In genomic region chr19:35609881-35610353, GRCh38 we compare ENCODE assay signal across 13 cellular contexts. TPM values are rescaled to one million over a fixed set of nuclear protein-coding genes. Genes with fewer than 3 reads are reported as not detected.
A peak's percentile ranks its signal among the peaks of the same experiment; 100 is the strongest.
DNase-seq lines count a peak whose midpoint lies in the region; ATAC-seq and TF ChIP-seq lines count a peak whose summit lies in the region.
"Had no signal": no experiment of that assay in that cellular context is flagged by ENCODE, and none has a peak within 500 bp of the region (broad histone marks: within the 10 kb centered on the region; RNA-seq: fewer than 3 reads in every experiment).

No MANE protein-coding gene starts in this region.

- peaks cover 2 to 9% (median 4%) of the 10 kb centered on the region in 5 donors for H3K9me3 Mint-ChIP-seq in CD8-positive, alpha-beta memory T cell
- H3K9me3 Mint-ChIP-seq in activated naive CD8-positive, alpha-beta T cell treated with anti-CD3 and anti-CD28 coated beads, Interleukin-2, amount 10 ng/mL, durations not matched to agents 7 days and 5 days, result peaks cover 10% of the 10 kb centered on the region

- H3K27ac Mint-ChIP-seq in CD8-positive, alpha-beta memory T cell, result peak overlapping the region; percentile 32 to 88 (median 74)
- H3K27ac Mint-ChIP-seq in activated naive CD8-positive, alpha-beta T cell treated with anti-CD3 and anti-CD28 coated beads, Interleukin-2, amount 10 ng/mL, durations not matched to agents 7 days and 5 days, result peak overlapping the region; percentile 74

- H3K9me2 ChIP-seq in PC-3 (replicated peaks; ENCODE audit: low read length), result no peaks in the 10 kb centered on the region

- H3K4me2 ChIP-seq in PC-3 (ENCODE audit: low read length), result no peak overlapping the region
- H3K4me2 ChIP-seq: KMS-11 had no signal

- H3K79me2 ChIP-seq in PC-3 (ENCODE audit: low read length), result peaks cover 10% of the 10 kb centered on the region; the same call in 1 of the 2 replicates

- no peaks in the 10 kb centered on the region for H3F3A ChIP-seq in PC-3 (ENCODE audit: low read length, unreplicated experiment)

- H3K36me3 Mint-ChIP-seq in CD8-positive, alpha-beta memory T cell, result peaks cover under 1 to 7% (median 2%) of the 10 kb centered on the region in 3 donors
- H3K36me3 Mint-ChIP-seq in activated naive CD8-positive, alpha-beta T cell treated with anti-CD3 and anti-CD28 coated beads, Interleukin-2, amount 10 ng/mL, durations not matched to agents 7 days and 5 days, result peaks cover 4% of the 10 kb centered on the region

- no peak for DNase-seq in CD8-positive, alpha-beta memory T cell
- peak; percentile 11 for DNase-seq in OCI-M1 (lab: John Stamatoyannopoulos, UW)
- peak; percentile 49 for DNase-seq in activated naive CD8-positive, alpha-beta T cell treated with anti-CD3 and anti-CD28 coated beads, Interleukin-2, amount 10 ng/mL, durations not matched to agents 7 days and 5 days
- no peak for DNase-seq in caudate nucleus (lab: John Stamatoyannopoulos, UW)
- no peak for DNase-seq in esophagus muscularis mucosa (ENCODE audit: extremely low spot score)
- no peak for DNase-seq in PC-3
- no peak for DNase-seq in coronary artery (ENCODE audit: low spot score)
- DNase-seq: NCI-H526 had no signal

- TF ChIP-seq CTCF in esophagus muscularis mucosa (IDR thresholded peaks at IDR 0.05) (no peak), PC-3 (conservative IDR thresholded peaks at IDR 0.05; ENCODE audit: low read depth, low read length) (no peak), coronary artery (IDR thresholded peaks at IDR 0.05) (no peak)

- H3K9ac ChIP-seq in PC-3 (ENCODE audit: low read length), result no peak overlapping the region
- H3K9ac ChIP-seq: KMS-11 had no signal

- no peak for TF ChIP-seq EP300 in esophagus muscularis mucosa (IDR thresholded peaks at IDR 0.05)

- H4K20me1 ChIP-seq in PC-3 (ENCODE audit: low read length), result no peaks in the 10 kb centered on the region

- H2AFZ ChIP-seq in PC-3 (ENCODE audit: low read length), result no peak overlapping the region

- H3K27ac ChIP-seq in CD8-positive, alpha-beta memory T cell (ENCODE audit: low read depth, low read length), result no peak overlapping the region
- H3K27ac ChIP-seq in caudate nucleus (ENCODE audit: low read depth, low read length), result no peak overlapping the region
- no peak overlapping the region for H3K27ac ChIP-seq in esophagus muscularis mucosa (replicated peaks in 1 of 4)
- H3K27ac ChIP-seq in PC-3 (ENCODE audit: low read length), result no peak overlapping the region
- no peak overlapping the region for H3K27ac ChIP-seq in coronary artery
- H3K27ac ChIP-seq: ascending aorta, KMS-11 had no signal

- intact Hi-C loops in esophagus muscularis mucosa (cut with DNase I) (loop anchor here (5.0 kb wide), 1 partner anchor 63 kb away; the partner anchor contains the start of gene TMEM147), PC-3 (cut with micrococcal nuclease) (no loop called here)

- peak overlapping the region in 5 of 7 donors; percentile 9 to 39 (median 32) for H3K4me3 Mint-ChIP-seq in CD8-positive, alpha-beta memory T cell
- peak overlapping the region; percentile 37 for H3K4me3 Mint-ChIP-seq in activated naive CD8-positive, alpha-beta T cell treated with anti-CD3 and anti-CD28 coated beads, Interleukin-2, amount 10 ng/mL, durations not matched to agents 7 days and 5 days

- peaks cover 25 to 41% (median 31%) of the 10 kb centered on the region in 3 donors for H3K4me1 Mint-ChIP-seq in CD8-positive, alpha-beta memory T cell
- peaks cover 26% of the 10 kb centered on the region for H3K4me1 Mint-ChIP-seq in activated naive CD8-positive, alpha-beta T cell treated with anti-CD3 and anti-CD28 coated beads, Interleukin-2, amount 10 ng/mL, durations not matched to agents 7 days and 5 days

- 56% methylated on average over 5 of the region's 5 CpGs for WGBS in esophagus muscularis mucosa

- POLR2A ChIA-PET in CD8-positive, alpha-beta memory T cell (lab: Charles Lee), result no interaction called here
- POLR2A ChIA-PET in activated naive CD8-positive, alpha-beta T cell treated with anti-CD3 and anti-CD28 coated beads, Interleukin-2, amount 10 ng/mL, durations not matched to agents 7 days and 5 days (lab: Charles Lee), result interaction anchor here (0.6 to 1.3 kb wide), 4 partner anchors 34 to 263 kb away, joined by 3 to 10 read pairs (median 3); partner anchors contain the start of genes COX6B1 and FFAR1
- POLR2A ChIA-PET in PC-3 (lab: Charles Lee; ENCODE audit: unreplicated experiment), result no interaction called here

- CTCF ChIA-PET in CD8-positive, alpha-beta memory T cell (lab: Charles Lee), result no interaction called here
- CTCF ChIA-PET in PC-3 (lab: Charles Lee), result no interaction called here

- ATAC-seq in GM18907 (IDR thresholded peaks at IDR 0.05; ENCODE audit: unreplicated experiment), result peak; percentile 38
- peak; percentile 63 for ATAC-seq in activated naive CD8-positive, alpha-beta T cell treated with anti-CD3 and anti-CD28 coated beads, Interleukin-2, amount 10 ng/mL, durations not matched to agents 7 days and 5 days (ENCODE audit: low read depth)
- ATAC-seq in PC-3, result no peak

- TF ChIP-seq POLR2A in esophagus muscularis mucosa (IDR thresholded peaks at IDR 0.05; ENCODE audit: low read depth), result no peak

- H3K9me3 ChIP-seq in CD8-positive, alpha-beta memory T cell (ENCODE audit: low read length), result no peaks in the 10 kb centered on the region
- H3K9me3 ChIP-seq in esophagus muscularis mucosa (peaks cover 0 to 9% (median 3%) of the 10 kb centered on the region in 4 donors), PC-3 (ENCODE audit: low read length) (no peaks in the 10 kb centered on the region)
- H3K9me3 ChIP-seq: ascending aorta had no signal

- H3K27me3 ChIP-seq in CD8-positive, alpha-beta memory T cell (ENCODE audit: insufficient read depth, low read length, poor library complexity, severe bottlenecking), result no peaks in the 10 kb centered on the region
- H3K27me3 ChIP-seq in esophagus muscularis mucosa, result peaks cover 0 to 7% (median 2%) of the 10 kb centered on the region in 4 donors
- H3K27me3 ChIP-seq in PC-3 (ENCODE audit: low read length), result no peaks in the 10 kb centered on the region
- H3K27me3 ChIP-seq: ascending aorta had no signal

- H3K27me3 Mint-ChIP-seq in CD8-positive, alpha-beta memory T cell, result no peaks in the 10 kb centered on the region
- no peaks in the 10 kb centered on the region for H3K27me3 Mint-ChIP-seq in activated naive CD8-positive, alpha-beta T cell treated with anti-CD3 and anti-CD28 coated beads, Interleukin-2, amount 10 ng/mL, durations not matched to agents 7 days and 5 days

- BruUV-seq in PC-3 (replicated peaks; lab: Mats Ljungman, UMichigan), result no TSS peak

- H3K36me3 ChIP-seq in CD8-positive, alpha-beta memory T cell (ENCODE audit: insufficient read depth, low read length), result no peaks in the 10 kb centered on the region
- H3K36me3 ChIP-seq in esophagus muscularis mucosa (peaks cover 0 to 3% (median under 1%) of the 10 kb centered on the region in 4 donors), PC-3 (ENCODE audit: low read depth, low read length) (no peaks in the 10 kb centered on the region)
- H3K36me3 ChIP-seq: ascending aorta had no signal

- peaks cover 31% of the 10 kb centered on the region for H3K4me1 ChIP-seq in CD8-positive, alpha-beta memory T cell (ENCODE audit: insufficient read depth, low read length)
- peaks cover 10 to 21% (median 14%) of the 10 kb centered on the region in 4 donors for H3K4me1 ChIP-seq in esophagus muscularis mucosa
- H3K4me1 ChIP-seq in PC-3 (ENCODE audit: insufficient read depth, low read length), result peaks cover 5% of the 10 kb centered on the region; the same call in 1 of the 2 replicates

- H3K4me3 ChIP-seq in CD8-positive, alpha-beta memory T cell (ENCODE audit: low read length), result peak overlapping the region; percentile 43
- H3K4me3 ChIP-seq in esophagus muscularis mucosa (no peak overlapping the region), PC-3 (ENCODE audit: low read length) (no peak overlapping the region), coronary artery (no peak overlapping the region)
- H3K4me3 ChIP-seq: ascending aorta had no signal

RNA-seq across cellular contexts. Expression of gene HAUS5, which starts 2.6 kb away (rescaled TPM):
- total RNA-seq in CD8-positive, alpha-beta memory T cell, result 10 to 100 TPM; 37.3 to 39.3 TPM
- 6.7 TPM for polyA plus RNA-seq in CD8-positive, alpha-beta memory T cell
- 10 to 100 TPM; 50.5 to 51.7 TPM for total RNA-seq in activated naive CD8-positive, alpha-beta T cell treated with anti-CD3 and anti-CD28 coated beads, Interleukin-2, amount 10 ng/mL, durations not matched to agents 7 days and 5 days
- total RNA-seq in esophagus muscularis mucosa (1 to 10 TPM; 3.7 to 4.7 (median 4.3) TPM), PC-3 (2014; rRNA removed) (25.9 and 26.4 TPM in 2 replicates)

RNA-seq across cellular contexts. Expression of gene RBM42, which starts 18.9 kb away (rescaled TPM):
- total RNA-seq in CD8-positive, alpha-beta memory T cell, result 100 to 1,000 TPM; 109 to 116 TPM
- 62.4 TPM for polyA plus RNA-seq in CD8-positive, alpha-beta memory T cell
- 10 to 100 TPM; 87.4 to 92.2 TPM for total RNA-seq in activated naive CD8-positive, alpha-beta T cell treated with anti-CD3 and anti-CD28 coated beads, Interleukin-2, amount 10 ng/mL, durations not matched to agents 7 days and 5 days
- total RNA-seq in esophagus muscularis mucosa (100 to 1,000 TPM in 2 of 4 donors, 10 to 100 TPM in 2; 63.1 to 112 (median 95.2) TPM), PC-3 (2014; rRNA removed) (81.6 and 126 TPM in 2 replicates)

RNA-seq across cellular contexts. Expression of gene PMIS2, which starts 23.9 kb away (rescaled TPM):
- not detected for total RNA-seq in CD8-positive, alpha-beta memory T cell
- polyA plus RNA-seq in CD8-positive, alpha-beta memory T cell, result not detected
- not detected for total RNA-seq in activated naive CD8-positive, alpha-beta T cell treated with anti-CD3 and anti-CD28 coated beads, Interleukin-2, amount 10 ng/mL, durations not matched to agents 7 days and 5 days
- total RNA-seq in esophagus muscularis mucosa (not detected), PC-3 (2014; rRNA removed) (not detected in 2 replicates)
- total RNA-seq: ascending aorta, endothelial cell of umbilical vein, osteocyte had no signal
- polyA plus RNA-seq: endothelial cell of umbilical vein had no signal

RNA-seq across cellular contexts. Expression of gene ETV2, which starts 31.6 kb away (rescaled TPM):
- 1 to 10 TPM; 1.2 TPM for total RNA-seq in CD8-positive, alpha-beta memory T cell
- polyA plus RNA-seq in CD8-positive, alpha-beta memory T cell, result 1.4 TPM
- total RNA-seq in activated naive CD8-positive, alpha-beta T cell treated with anti-CD3 and anti-CD28 coated beads, Interleukin-2, amount 10 ng/mL, durations not matched to agents 7 days and 5 days, result 1 to 10 TPM; 1.6 to 1.9 TPM
- total RNA-seq in esophagus muscularis mucosa, result 1 to 10 TPM in 1 of 4 donors, not detected in 3; 3.4 TPM
- total RNA-seq in PC-3 (2014; rRNA removed), result 0.36 TPM in 1 of 2 replicates, not detected in the other

RNA-seq across cellular contexts. Expression of gene COX6B1, which starts 38.2 kb away (rescaled TPM):
- total RNA-seq in CD8-positive, alpha-beta memory T cell, result 100 to 1,000 TPM; 433 to 452 TPM
- polyA plus RNA-seq in CD8-positive, alpha-beta memory T cell, result 753 TPM
- 100 to 1,000 TPM; 407 to 412 TPM for total RNA-seq in activated naive CD8-positive, alpha-beta T cell treated with anti-CD3 and anti-CD28 coated beads, Interleukin-2, amount 10 ng/mL, durations not matched to agents 7 days and 5 days
- total RNA-seq in esophagus muscularis mucosa (100 to 1,000 TPM; 205 to 508 (median 313) TPM), PC-3 (2014; rRNA removed) (405 and 563 TPM in 2 replicates)

Comparison
In these comparisons a context has a peak if more than half of its experiments do, and no peak if none do; other contexts are left out.
1. DNase-seq: peak in OCI-M1 (single experiment) and activated naive CD8-positive, alpha-beta T cell treated with anti-CD3 and anti-CD28 coated beads, Interleukin-2, amount 10 ng/mL, durations not matched to agents 7 days and 5 days (single experiment); none in CD8-positive, alpha-beta memory T cell (0 of 5), caudate nucleus (0 of 61), esophagus muscularis mucosa (single experiment), PC-3 (single experiment) and coronary artery (single experiment).